Comparison of ENCODE assay signal across 8 cellular contexts in the genomic region with DNA sequence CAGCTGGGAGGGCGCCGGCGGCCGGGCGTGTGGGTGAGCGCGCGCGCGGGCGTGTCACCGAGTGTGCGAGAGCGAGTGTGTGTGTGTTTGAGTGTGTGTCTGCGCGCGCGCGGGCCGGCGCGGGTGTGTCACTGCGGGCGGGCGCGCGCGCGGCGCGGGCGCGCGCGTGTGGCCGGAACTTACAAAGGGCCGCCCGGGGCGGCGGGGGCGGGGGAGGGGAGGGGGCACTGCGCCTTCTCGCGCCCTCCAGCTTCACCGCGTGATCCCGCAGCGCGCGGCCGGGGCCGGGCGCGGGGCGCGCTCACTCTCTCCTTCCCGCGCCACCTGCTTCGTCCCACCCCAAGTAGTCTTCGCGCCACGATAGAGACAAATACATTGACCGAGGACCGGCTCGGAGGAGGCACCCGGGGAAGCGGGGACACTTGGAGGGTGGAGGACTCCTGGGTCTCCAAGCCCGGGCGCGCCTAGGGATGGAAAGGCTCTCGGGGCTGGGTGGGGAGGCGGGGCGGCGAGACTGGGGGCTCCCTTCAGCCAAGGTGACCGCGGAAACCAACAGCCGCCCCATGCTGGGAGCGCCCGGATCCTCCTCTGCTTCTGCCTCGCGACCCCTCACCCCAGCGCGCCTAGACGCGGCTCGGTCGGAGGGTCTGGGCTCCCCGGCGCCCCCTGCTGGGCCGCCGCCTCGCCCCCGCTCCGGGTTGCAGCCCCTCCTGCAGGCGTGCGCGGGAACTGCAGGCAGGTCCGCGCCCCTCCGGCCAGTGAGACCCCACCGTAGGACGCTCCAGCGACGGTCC. TPM values are rescaled to one million over a fixed set of nuclear protein-coding genes. Genes with fewer than 3 reads are reported as not detected.
DNase-seq lines count a peak whose midpoint lies in the region; ATAC-seq, FAIRE-seq and TF ChIP-seq lines count a peak whose summit lies in the region.

A gene with protein sequence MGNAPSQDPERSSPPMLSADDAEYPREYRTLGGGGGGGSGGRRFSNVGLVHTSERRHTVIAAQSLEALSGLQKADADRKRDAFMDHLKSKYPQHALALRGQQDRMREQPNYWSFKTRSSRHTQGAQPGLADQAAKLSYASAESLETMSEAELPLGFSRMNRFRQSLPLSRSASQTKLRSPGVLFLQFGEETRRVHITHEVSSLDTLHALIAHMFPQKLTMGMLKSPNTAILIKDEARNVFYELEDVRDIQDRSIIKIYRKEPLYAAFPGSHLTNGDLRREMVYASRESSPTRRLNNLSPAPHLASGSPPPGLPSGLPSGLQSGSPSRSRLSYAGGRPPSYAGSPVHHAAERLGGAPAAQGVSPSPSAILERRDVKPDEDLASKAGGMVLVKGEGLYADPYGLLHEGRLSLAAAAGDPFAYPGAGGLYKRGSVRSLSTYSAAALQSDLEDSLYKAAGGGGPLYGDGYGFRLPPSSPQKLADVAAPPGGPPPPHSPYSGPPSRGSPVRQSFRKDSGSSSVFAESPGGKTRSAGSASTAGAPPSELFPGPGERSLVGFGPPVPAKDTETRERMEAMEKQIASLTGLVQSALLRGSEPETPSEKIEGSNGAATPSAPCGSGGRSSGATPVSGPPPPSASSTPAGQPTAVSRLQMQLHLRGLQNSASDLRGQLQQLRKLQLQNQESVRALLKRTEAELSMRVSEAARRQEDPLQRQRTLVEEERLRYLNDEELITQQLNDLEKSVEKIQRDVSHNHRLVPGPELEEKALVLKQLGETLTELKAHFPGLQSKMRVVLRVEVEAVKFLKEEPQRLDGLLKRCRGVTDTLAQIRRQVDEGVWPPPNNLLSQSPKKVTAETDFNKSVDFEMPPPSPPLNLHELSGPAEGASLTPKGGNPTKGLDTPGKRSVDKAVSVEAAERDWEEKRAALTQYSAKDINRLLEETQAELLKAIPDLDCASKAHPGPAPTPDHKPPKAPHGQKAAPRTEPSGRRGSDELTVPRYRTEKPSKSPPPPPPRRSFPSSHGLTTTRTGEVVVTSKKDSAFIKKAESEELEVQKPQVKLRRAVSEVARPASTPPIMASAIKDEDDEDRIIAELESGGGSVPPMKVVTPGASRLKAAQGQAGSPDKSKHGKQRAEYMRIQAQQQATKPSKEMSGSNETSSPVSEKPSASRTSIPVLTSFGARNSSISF (minus strand): TSS at position 101 of the 794 bp plus-strand sequence. CDS start 247 bp downstream, outside the sequence.

- H3K27ac Mint-ChIP-seq in nephron: no peak within 1 kb of the TSS

- ATAC-seq in HG02981 (IDR thresholded peaks at IDR 0.05; ENCODE audit: unreplicated experiment): no peak

- 0 to 1% methylated on average over 31 to 103 of the region's 104 CpGs for WGBS in esophagus, 2 donors
- 1% methylated on average over 40 of the region's 104 CpGs; no CpG with 5 or more reads in 1 of the 2 donors for WGBS in testis, 2 donors

- peak within 1 kb of the TSS; percentile 47 to 59 for H3K4me3 ChIP-seq in esophagus (ENCODE audit: low read depth in 1 of 2, low read length in 2 of 2)
- H3K4me3 ChIP-seq in testis: peak within 1 kb of the TSS; percentile 45 to 65

- peaks cover 35% of the 10 kb centered on the region for H3K4me1 Mint-ChIP-seq in nephron

- H3K36me3 Mint-ChIP-seq in nephron (ENCODE audit: low read depth): no peaks in the 10 kb centered on the region

- no peaks in the 10 kb centered on the region for H3K36me3 ChIP-seq in esophagus (ENCODE audit: control insufficient read depth in 2 of 2, insufficient read depth in 2 of 2, low read length in 1 of 2)
- H3K36me3 ChIP-seq in testis (ENCODE audit: low read depth, missing control alignments): no peaks in the 10 kb centered on the region

- H3K27ac ChIP-seq in esophagus (ENCODE audit: low read depth in 2 of 2, low read length in 1 of 2): no peak within 1 kb of the TSS
- no peak within 1 kb of the TSS for H3K27ac ChIP-seq in testis

- H3K9me3 Mint-ChIP-seq in nephron: no peaks in the 10 kb centered on the region

- peak within 1 kb of the TSS; percentile 71 to 79 (median 77) for H3K4me3 Mint-ChIP-seq in nephron

- FAIRE-seq in GM19239 (lab: Jason Lieb, UNC): no peak

- intact Hi-C loops in testis (cut with DNase I; ENCODE audit: low total_unique reads): no loop called here

- TF ChIP-seq CTCF in nephron (IDR thresholded peaks at IDR 0.05; ENCODE audit: unreplicated experiment in 3 of 3) (peak; percentile 97 to 99 (median 97)), testis (IDR thresholded peaks at IDR 0.05) (peak; percentile 30 to 89 (median 86))

- H3K4me1 ChIP-seq in esophagus (ENCODE audit: control insufficient read depth in 2 of 2, insufficient read depth in 2 of 2, low read length in 1 of 2) (peaks cover 10% of the 10 kb centered on the region in 2 donors), testis (peaks cover 28% of the 10 kb centered on the region)

- H3K9me3 ChIP-seq in esophagus (ENCODE audit: control insufficient read depth in 2 of 2, insufficient read depth in 1 of 2, low read depth in 1 of 2, low read length in 1 of 2): no peaks in the 10 kb centered on the region
- no peaks in the 10 kb centered on the region for H3K9me3 ChIP-seq in testis

- peaks cover 71% of the 10 kb centered on the region for H3K27me3 Mint-ChIP-seq in nephron (ENCODE audit: low read depth)

- peaks cover 0 to 4% of the 10 kb centered on the region in 2 donors for H3K27me3 ChIP-seq in esophagus (ENCODE audit: control insufficient read depth in 1 of 2, insufficient read depth in 2 of 2, low read length in 2 of 2)
- no peaks in the 10 kb centered on the region for H3K27me3 ChIP-seq in testis

- TF ChIP-seq POLR2A in testis (IDR thresholded peaks at IDR 0.05): no peak

- DNase-seq in A172 (ENCODE audit: low spot score) (peak; percentile 32), GM19239 (ENCODE audit: insufficient read length, low spot score) (peak; percentile 58), NCI-H526 (lab: John Stamatoyannopoulos, UW) (peak; percentile 62 to 92), activated T-cell treated with anti-CD3 and anti-CD28 coated beads for 24 hours (ENCODE audit: low read depth) (peak; percentile 21), testis (peak; percentile 69)

RNA-seq across cellular contexts. Expression of the gene that starts here (rescaled TPM):
- 0.19 and 0.26 TPM in 2 replicates for total RNA-seq in A172 (2014; rRNA removed; shearing (Covaris generic))
- 1 to 10 TPM; 2.2 to 2.5 TPM for polyA plus RNA-seq in esophagus
- 1 to 10 TPM; 6.2 to 8.9 TPM for total RNA-seq in testis
- 3.2 TPM for polyA plus RNA-seq in testis (ENCODE audit: insufficient read depth, low read depth, low replicate concordance)

Comparison
In these comparisons a context has a peak if more than half of its experiments do, and no peak if none do; other contexts are left out.
1. Peak in DNase-seq in A172; RNA of the gene not detected or under 1 TPM.
2. DNase-seq: peak in every context shown above with its lines; median percentile 77 in NCI-H526; 69 in testis; 58 in GM19239; 32 in A172; 21 in activated T-cell treated with anti-CD3 and anti-CD28 coated beads for 24 hours.